ENCODE assay signal across 31 cellular contexts in genomic region chr9:8560560-8561525, GRCh38.
DNase-seq lines count a peak whose midpoint lies in the region; ATAC-seq and TF ChIP-seq lines count a peak whose summit lies in the region.
"Had no signal": no experiment of that assay in that cellular context is flagged by ENCODE, and none has a peak within 500 bp of the region (broad histone marks: within the 10 kb centered on the region; RNA-seq: fewer than 3 reads in every experiment).

No MANE protein-coding gene starts in this region.

- no peak for TF ChIP-seq EP300 in tibial nerve (IDR thresholded peaks at IDR 0.05)

- no peak for ATAC-seq in HG02759 (IDR thresholded peaks at IDR 0.05; ENCODE audit: unreplicated experiment)
- ATAC-seq: activated CD8-positive, alpha-beta memory T cell treated with anti-CD3 and anti-CD28 coated beads, Interleukin-2, amount 10 ng/mL, durations not matched to agents 7 days and 5 days; activated T-cell treated with anti-CD3 and anti-CD28 coated beads, Interleukin-2, amount 50 U/mL, for 72 hours; effector memory CD8-positive, alpha-beta T cell; left lung; natural killer cell; stimulated activated naive CD8-positive, alpha-beta T cell treated with anti-CD3 and anti-CD28 coated beads, Interleukin-15, amount 100 ng/mL, for 72 hours had no signal

- no peaks in the 10 kb centered on the region for H3K27me3 Mint-ChIP-seq in neural crest cell (ENCODE audit: low read depth)
- H3K27me3 Mint-ChIP-seq: activated B cell treated with CpG ODN at 0.5 μM for 24 hours; activated CD8-positive, alpha-beta memory T cell treated with anti-CD3 and anti-CD28 coated beads, Interleukin-2, amount 10 ng/mL, durations not matched to agents 7 days and 5 days; CD4-positive, CD25-positive, alpha-beta regulatory T cell; effector memory CD8-positive, alpha-beta T cell had no signal

- H3K4me3 ChIP-seq in NT2/D1 (ENCODE audit: insufficient read length, low read depth) = no peak overlapping the region
- no peak overlapping the region for H3K4me3 ChIP-seq in fibroblast of villous mesenchyme (ENCODE audit: low read depth, low read length)
- H3K4me3 ChIP-seq in tibial nerve = no peak overlapping the region
- H3K4me3 ChIP-seq: left lung had no signal

- H3K4me3 Mint-ChIP-seq in neural crest cell = no peak overlapping the region
- H3K4me3 Mint-ChIP-seq: activated B cell treated with CpG ODN at 0.5 μM for 24 hours; activated CD8-positive, alpha-beta memory T cell treated with anti-CD3 and anti-CD28 coated beads, Interleukin-2, amount 10 ng/mL, durations not matched to agents 7 days and 5 days; activated T-cell treated with anti-CD3 and anti-CD28 coated beads, Interleukin-2, amount 50 U/mL, for 72 hours; effector memory CD8-positive, alpha-beta T cell; mesothelial cell of epicardium; natural killer cell; stimulated activated naive CD8-positive, alpha-beta T cell treated with anti-CD3 and anti-CD28 coated beads, Interleukin-15, amount 100 ng/mL, for 72 hours had no signal

- H3K9me3 ChIP-seq in NT2/D1 (ENCODE audit: insufficient read depth, low read length) (no peaks in the 10 kb centered on the region), tibial nerve (peaks cover 0 to 2% (median 0%) of the 10 kb centered on the region in 4 donors)
- H3K9me3 ChIP-seq: left lung had no signal

- no peaks in the 10 kb centered on the region for H3K9me3 Mint-ChIP-seq in neural crest cell
- H3K9me3 Mint-ChIP-seq: activated B cell treated with CpG ODN at 0.5 μM for 24 hours; activated T-cell treated with anti-CD3 and anti-CD28 coated beads, Interleukin-2, amount 50 U/mL, for 72 hours; mesothelial cell of epicardium; natural killer cell; stimulated activated naive CD8-positive, alpha-beta T cell treated with anti-CD3 and anti-CD28 coated beads, Interleukin-15, amount 100 ng/mL, for 72 hours had no signal

- H3K36me3 Mint-ChIP-seq in neural crest cell (ENCODE audit: low read depth) = no peaks in the 10 kb centered on the region
- H3K36me3 Mint-ChIP-seq: activated CD8-positive, alpha-beta memory T cell treated with anti-CD3 and anti-CD28 coated beads, Interleukin-2, amount 10 ng/mL, durations not matched to agents 7 days and 5 days; CD4-positive, CD25-positive, alpha-beta regulatory T cell; mesothelial cell of epicardium; natural killer cell had no signal

- no peak overlapping the region for H3K27ac ChIP-seq in tibial nerve
- H3K27ac ChIP-seq: 22Rv1, brain microvascular endothelial cell, left lung had no signal

- WGBS in tibial nerve, 2 donors = 65 to 70% methylated on average over 6 of the region's 6 CpGs

- peaks cover 5% of the 10 kb centered on the region for H3K4me1 Mint-ChIP-seq in neural crest cell
- H3K4me1 Mint-ChIP-seq: activated B cell treated with CpG ODN at 0.5 μM for 24 hours; CD4-positive, CD25-positive, alpha-beta regulatory T cell had no signal

- DNase-seq in NCI-H146 (lab: John Stamatoyannopoulos, UW) (peak; percentile 41), NCI-H146 treated with DMSO at 0.1 percent for 48 hours (lab: John Stamatoyannopoulos, UW; ENCODE audit: unreplicated experiment) (no peak), NT2/D1 (ENCODE audit: low read depth, low spot score) (peak; percentile 30), fibroblast of villous mesenchyme (ENCODE audit: low read depth) (peak; percentile 43), neural crest cell (ENCODE audit: low read depth, low spot score) (no peak), AML-193 (lab: John Stamatoyannopoulos, UW) (no peak), tibial nerve (ENCODE audit: low spot score in 2 of 2) (no peak)
- DNase-seq: activated B cell treated with CpG ODN at 0.5 μM for 24 hours; activated CD4-positive, alpha-beta T cell treated with anti-CD3 and anti-CD28 coated beads, Interleukin-2, amount 50 U/mL, for 1 hour; activated CD8-positive, alpha-beta memory T cell treated with anti-CD3 and anti-CD28 coated beads, Interleukin-2, amount 10 ng/mL, durations not matched to agents 7 days and 5 days; activated naive CD4-positive, alpha-beta T cell treated with Interleukin-2 at 50 U/mL for 16 hours; activated T-cell treated with anti-CD3 and anti-CD28 coated beads, Interleukin-2, amount 50 U/mL, for 72 hours; brain microvascular endothelial cell; CD4-positive, CD25-positive, alpha-beta regulatory T cell; effector memory CD8-positive, alpha-beta T cell; EL; foreskin melanocyte; GOT3; Karpas-422; left lung; natural killer cell; NCI-H1694 treated with DMSO at 0.1 percent for 48 hours; NCI-H2171 treated with DMSO at 0.1 percent for 48 hours; NCI-H510A treated with DMSO at 0.1 percent for 48 hours; NK-92 treated with Interleukin-12 subunit alpha and Interleukin-12 subunit beta, amount 100 ng/mL, for 24 hours; SHP77 treated with DMSO at 0.1 percent for 48 hours; stimulated activated CD8-positive, alpha-beta memory T cell treated with anti-CD3 and anti-CD28 coated beads, Interleukin-4, amount 100 ng/mL, for 48 hours; stimulated activated naive CD8-positive, alpha-beta T cell treated with anti-CD3 and anti-CD28 coated beads, Interleukin-15, amount 100 ng/mL, for 72 hours had no signal

- H3K36me3 ChIP-seq in NT2/D1 (ENCODE audit: insufficient read depth, insufficient read length, low read length) (no peaks in the 10 kb centered on the region), tibial nerve (no peaks in the 10 kb centered on the region)
- H3K36me3 ChIP-seq: brain microvascular endothelial cell, left lung had no signal

- no peak for TF ChIP-seq POLR2A in tibial nerve (IDR thresholded peaks at IDR 0.05)

- H3K27ac Mint-ChIP-seq in neural crest cell (ENCODE audit: unreplicated experiment) = peak overlapping the region; percentile 15
- H3K27ac Mint-ChIP-seq: activated B cell treated with CpG ODN at 0.5 μM for 24 hours; activated CD8-positive, alpha-beta memory T cell treated with anti-CD3 and anti-CD28 coated beads, Interleukin-2, amount 10 ng/mL, durations not matched to agents 7 days and 5 days; activated T-cell treated with anti-CD3 and anti-CD28 coated beads, Interleukin-2, amount 50 U/mL, for 72 hours; effector memory CD8-positive, alpha-beta T cell; mesothelial cell of epicardium; natural killer cell had no signal

- TF ChIP-seq CTCF in fibroblast of villous mesenchyme (IDR thresholded peaks at IDR 0.05; ENCODE audit: insufficient read depth, low read depth, low read length) (no peak), neural crest cell (conservative IDR thresholded peaks at IDR 0.05) (no peak), tibial nerve (IDR thresholded peaks at IDR 0.05) (no peak)

- H3K27me3 ChIP-seq in NT2/D1 (ENCODE audit: insufficient read depth, insufficient read length) = no peaks in the 10 kb centered on the region
- H3K27me3 ChIP-seq in tibial nerve = no peaks in the 10 kb centered on the region
- H3K27me3 ChIP-seq: brain microvascular endothelial cell, left lung had no signal

- no peak overlapping the region for H3K9ac ChIP-seq in NT2/D1 (ENCODE audit: insufficient read length, low read depth)

- H3K4me1 ChIP-seq in NT2/D1 (ENCODE audit: insufficient read depth, insufficient read length) (no peaks in the 10 kb centered on the region), tibial nerve (no peaks in the 10 kb centered on the region)
- H3K4me1 ChIP-seq: left lung had no signal

Comparison
In these comparisons a context has a peak if more than half of its experiments do, and no peak if none do; other contexts are left out.
1. DNase-seq: peak in NCI-H146 (single experiment), NT2/D1 (single experiment) and fibroblast of villous mesenchyme (single experiment); none in NCI-H146 treated with DMSO at 0.1 percent for 48 hours (single experiment), neural crest cell (single experiment), AML-193 (0 of 2) and tibial nerve (0 of 2).